In the genomic region with DNA sequence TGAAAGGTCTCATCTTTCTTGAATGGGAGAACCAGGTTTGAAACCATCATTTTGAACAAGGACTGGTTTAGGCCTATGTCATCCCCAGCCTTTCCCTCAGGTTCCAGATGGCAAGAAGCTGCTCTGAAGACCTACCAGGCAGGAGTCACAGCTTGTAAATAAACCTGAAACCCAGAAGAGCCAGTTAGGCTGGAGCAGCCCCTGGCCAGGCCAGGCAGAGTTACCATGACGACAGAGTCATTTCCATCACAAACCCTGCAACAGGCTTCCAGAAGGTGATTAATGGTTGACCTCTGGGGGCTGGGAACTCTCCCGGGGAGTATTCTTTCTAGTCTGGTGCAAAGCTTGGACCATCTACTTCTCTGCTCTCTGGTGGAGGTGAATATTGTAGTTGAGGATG, we compare ENCODE assay signal across 12 cellular contexts.
A peak's percentile ranks its signal among the peaks of the same experiment; 100 is the strongest.
DNase-seq lines count a peak whose midpoint lies in the region; ATAC-seq and TF ChIP-seq lines count a peak whose summit lies in the region.
"Had no signal": no experiment of that assay in that cellular context is flagged by ENCODE, and none has a peak within 500 bp of the region (broad histone marks: within the 10 kb centered on the region; RNA-seq: fewer than 3 reads in every experiment).

No MANE protein-coding gene starts in this region.

- H3K4me3 Mint-ChIP-seq in Calu3 (ENCODE audit: low read depth, unreplicated experiment): no peak overlapping the region
- peak overlapping the region in 1 of 5 experiments; percentile 36 for H3K4me3 Mint-ChIP-seq in brain
- H3K4me3 Mint-ChIP-seq in nephron: peak overlapping the region in 1 of 3 experiments; percentile 4
- H3K4me3 Mint-ChIP-seq: IgD-negative memory B cell, memory B cell had no signal

- H3K36me3 Mint-ChIP-seq in Calu3 (ENCODE audit: insufficient read depth, unreplicated experiment) (no peaks in the 10 kb centered on the region), brain (no peaks in the 10 kb centered on the region), nephron (ENCODE audit: low read depth) (no peaks in the 10 kb centered on the region)
- H3K36me3 Mint-ChIP-seq: IgD-negative memory B cell, memory B cell had no signal

- no peak for ATAC-seq in HG03139 (IDR thresholded peaks at IDR 0.05; ENCODE audit: unreplicated experiment)

- no TSS peak for BruUV-seq in Calu3 (replicated peaks; lab: Mats Ljungman, UMichigan)

- H3K27ac Mint-ChIP-seq in Calu3 (ENCODE audit: unreplicated experiment): no peak overlapping the region
- H3K27ac Mint-ChIP-seq in brain: peak overlapping the region in 4 of 5 experiments; percentile 23 to 87 (median 66)
- peak overlapping the region; percentile 93 to 96 (median 93) for H3K27ac Mint-ChIP-seq in nephron
- H3K27ac Mint-ChIP-seq: IgD-negative memory B cell, memory B cell had no signal

- TF ChIP-seq CTCF in Calu3 (IDR thresholded peaks at IDR 0.05; ENCODE audit: unreplicated experiment) (no peak), brain (conservative IDR thresholded peaks at IDR 0.05) (no peak), nephron (IDR thresholded peaks at IDR 0.05; ENCODE audit: unreplicated experiment in 3 of 3) (no peak)

- CTCF ChIA-PET in Calu3 (lab: Charles Lee): no interaction called here

- H3K27me3 Mint-ChIP-seq in Calu3 (ENCODE audit: unreplicated experiment) (no peaks in the 10 kb centered on the region), brain (peaks cover 3% of the 10 kb centered on the region), nephron (ENCODE audit: low read depth) (no peaks in the 10 kb centered on the region)

- intact Hi-C loops in Calu3 (cut with micrococcal nuclease; ENCODE audit: unreplicated experiment): loop anchor here (10.0 kb wide), 1 partner anchor 498 kb away; no protein-coding TSS in a partner anchor

- H3K9me3 Mint-ChIP-seq in Calu3 (ENCODE audit: low read depth, unreplicated experiment) (no peaks in the 10 kb centered on the region), brain (peaks cover 0 to 4% (median 0%) of the 10 kb centered on the region in 5 experiments), nephron (no peaks in the 10 kb centered on the region)
- H3K9me3 Mint-ChIP-seq: IgD-negative memory B cell, memory B cell had no signal

- peak; percentile 5 for DNase-seq in Calu3
- peak; percentile 41 for DNase-seq in NCI-H1417 treated with DMSO at 0.1 percent for 48 hours (lab: John Stamatoyannopoulos, UW)
- DNase-seq in dedifferentiated amniotic fluid mesenchymal stem cell (ENCODE audit: extremely low spot score): no peak
- no peak for DNase-seq in LoVo (ENCODE audit: low spot score)
- DNase-seq in NCI-H2107 treated with DMSO at 0.1 percent for 48 hours (lab: John Stamatoyannopoulos, UW; ENCODE audit: unreplicated experiment): no peak
- DNase-seq: NCI-H1436 treated with DMSO at 0.1 percent for 48 hours; stimulated activated CD8-positive, alpha-beta memory T cell treated with anti-CD3 and anti-CD28 coated beads, Interleukin-4, amount 100 ng/mL, for 48 hours had no signal

- peaks cover 9% of the 10 kb centered on the region for H3K4me1 Mint-ChIP-seq in Calu3 (ENCODE audit: low read depth, unreplicated experiment)
- H3K4me1 Mint-ChIP-seq in brain: peaks cover 69% of the 10 kb centered on the region
- H3K4me1 Mint-ChIP-seq in nephron: peaks cover 94% of the 10 kb centered on the region
- H3K4me1 Mint-ChIP-seq: IgD-negative memory B cell, memory B cell had no signal

Comparison
In these comparisons a context has a peak if more than half of its experiments do, and no peak if none do; other contexts are left out.
1. DNase-seq: peak in Calu3 (single experiment) and NCI-H1417 treated with DMSO at 0.1 percent for 48 hours (single experiment); none in dedifferentiated amniotic fluid mesenchymal stem cell (single experiment), LoVo (single experiment) and NCI-H2107 treated with DMSO at 0.1 percent for 48 hours (single experiment).